21 cellular contexts compared by ENCODE assay signal in the genomic region with DNA sequence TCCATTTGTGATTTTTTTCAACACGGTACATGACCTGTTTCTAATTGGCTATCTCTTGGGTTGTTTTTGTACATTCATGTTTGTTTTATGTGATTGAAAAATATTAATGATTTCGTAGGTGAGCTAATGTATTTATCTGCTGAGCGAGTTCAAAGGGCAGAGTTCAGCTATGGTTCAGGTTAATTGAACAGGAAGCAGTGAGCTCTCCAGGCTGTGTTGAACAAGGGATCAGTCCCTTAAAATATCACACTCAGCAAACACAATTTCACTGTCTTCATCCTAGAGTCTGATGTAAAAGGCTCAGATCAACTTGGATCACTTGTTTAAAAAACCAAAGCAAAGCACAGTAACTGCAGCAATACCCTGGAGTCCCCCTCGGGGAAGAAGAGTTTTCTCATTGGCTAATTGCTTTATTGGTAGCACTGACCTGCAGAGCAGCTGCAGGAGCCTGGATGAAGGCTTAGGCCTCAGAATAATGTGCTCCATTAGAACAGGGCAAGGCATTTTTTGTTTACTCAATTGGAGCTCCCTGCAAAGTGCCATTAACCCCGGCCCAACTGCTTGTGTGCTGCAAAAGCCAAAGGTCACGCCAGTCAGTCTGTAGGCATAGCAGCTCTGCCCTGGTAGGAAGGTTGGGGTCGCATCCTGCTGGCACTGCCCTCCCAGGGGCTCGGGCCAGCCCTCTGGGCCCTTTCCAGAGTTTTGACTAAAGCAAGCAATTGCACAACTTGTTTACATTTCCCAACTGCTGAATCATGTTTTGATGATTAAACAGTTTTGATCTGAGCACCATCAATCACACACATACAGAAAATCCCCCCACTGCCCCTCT. TPM values are rescaled to one million over a fixed set of nuclear protein-coding genes. Genes with fewer than 3 reads are reported as not detected.
DNase-seq lines count a peak whose midpoint lies in the region; ATAC-seq, FAIRE-seq and TF ChIP-seq lines count a peak whose summit lies in the region.
"Had no signal": no experiment of that assay in that cellular context is flagged by ENCODE, and none has a peak within 500 bp of the region (broad histone marks: within the 10 kb centered on the region; RNA-seq: fewer than 3 reads in every experiment).

No MANE protein-coding gene starts in this region.

- peaks cover 0 to 2% of the 10 kb centered on the region in 2 donors for H3K36me3 ChIP-seq in small intestine (ENCODE audit: control insufficient read depth in 2 of 2, insufficient read depth in 2 of 2, low read length in 2 of 2)
- no peaks in the 10 kb centered on the region for H3K36me3 ChIP-seq in osteoblast (ENCODE audit: insufficient read depth, low read length)
- H3K36me3 ChIP-seq: breast epithelium, Peyer's patch, suprapubic skin had no signal

- ATAC-seq in GM19328 (IDR thresholded peaks at IDR 0.05; ENCODE audit: unreplicated experiment) (no peak), GM21528 (IDR thresholded peaks at IDR 0.05; ENCODE audit: low FRiP score, unreplicated experiment) (no peak)
- ATAC-seq: naive thymus-derived CD4-positive, alpha-beta T cell; stimulated activated effector memory CD8-positive, alpha-beta T cell treated with anti-CD3 and anti-CD28 coated beads, Interleukin-12 subunit alpha, Interleukin-12 subunit beta, amount 100 ng/mL, for 72 hours had no signal

- H2AFZ ChIP-seq in osteoblast (ENCODE audit: low read length) = no peak overlapping the region
- H2AFZ ChIP-seq: parathyroid adenoma had no signal

- no peak for FAIRE-seq in small intestine (lab: Jason Lieb, UNC)
- FAIRE-seq: endometrium had no signal

- DNase-seq in NCI-H2227 (lab: John Stamatoyannopoulos, UW; ENCODE audit: unreplicated experiment) (peak; percentile 34), NCI-H2227 treated with DMSO at 0.1 percent for 48 hours (lab: John Stamatoyannopoulos, UW) (no peak), NCI-H1105 treated with DMSO at 0.1 percent for 48 hours (lab: John Stamatoyannopoulos, UW) (peak; percentile 49), SHP77 treated with DMSO at 0.1 percent for 48 hours (lab: John Stamatoyannopoulos, UW) (peak; percentile 30), small intestine (peak; percentile 94), osteoblast (ENCODE audit: insufficient read length, low spot score, missing footprints) (no peak)
- DNase-seq: activated effector memory CD4-positive, alpha-beta T cell treated with Interleukin-2 at 50 U/mL for 16 hours; left cardiac atrium; naive thymus-derived CD4-positive, alpha-beta T cell; NCI-H2029; Peyer's patch; T-helper 2 cell had no signal

- H3K4me1 ChIP-seq in small intestine (ENCODE audit: control insufficient read depth in 2 of 2, insufficient read depth in 1 of 2, low read depth in 1 of 2, low read length in 1 of 2) (peaks cover 5 to 8% of the 10 kb centered on the region in 2 donors), osteoblast (ENCODE audit: insufficient read depth, low read length) (peaks cover 3% of the 10 kb centered on the region)
- H3K4me1 ChIP-seq: breast epithelium, parathyroid adenoma had no signal

- H4K20me1 ChIP-seq in osteoblast (ENCODE audit: insufficient read depth, low read length) = peaks cover 2% of the 10 kb centered on the region

- no peaks in the 10 kb centered on the region for H3K79me2 ChIP-seq in osteoblast (ENCODE audit: insufficient read depth, low read length)

- 7 to 29% (median 22%) methylated on average over 8 of the region's 8 CpGs for WGBS in small intestine, 3 donors

- H3K27ac ChIP-seq in small intestine (ENCODE audit: low read depth in 1 of 2, low read length in 1 of 2) (peak overlapping the region; percentile 46 to 79), osteoblast (ENCODE audit: low read depth, low read length) (no peak overlapping the region)
- H3K27ac ChIP-seq: breast epithelium, coronary artery, parathyroid adenoma, Peyer's patch, suprapubic skin, WERI-Rb-1 had no signal

- no peak overlapping the region for H3K4me2 ChIP-seq in osteoblast (ENCODE audit: insufficient read depth, low read length)

- H3K4me3 ChIP-seq in small intestine (ENCODE audit: low read depth in 1 of 2, low read length in 2 of 2) = peak overlapping the region in 1 of 2 donors; percentile 29
- no peak overlapping the region for H3K4me3 ChIP-seq in osteoblast (ENCODE audit: insufficient read depth, low read length)
- H3K4me3 ChIP-seq: breast epithelium, coronary artery, Peyer's patch, suprapubic skin had no signal

- TF ChIP-seq CTCF in osteoblast (IDR thresholded peaks at IDR 0.05; ENCODE audit: extremely low read depth, low read depth, low read length) = no peak

- H3K27me3 ChIP-seq in small intestine (ENCODE audit: control insufficient read depth in 2 of 2, insufficient read depth in 2 of 2, low read length in 2 of 2) = peaks cover 0 to 16% of the 10 kb centered on the region in 2 donors
- peaks cover 51% of the 10 kb centered on the region for H3K27me3 ChIP-seq in osteoblast (ENCODE audit: insufficient read depth, low read length)

- H3K9me3 ChIP-seq in small intestine (ENCODE audit: control insufficient read depth, low read depth) (no peaks in the 10 kb centered on the region), osteoblast (ENCODE audit: low read depth, low read length) (no peaks in the 10 kb centered on the region)
- H3K9me3 ChIP-seq: Peyer's patch, suprapubic skin had no signal

RNA-seq across cellular contexts. Expression of gene ONECUT2, which starts 10.5 kb away (rescaled TPM):
- 1 to 10 TPM; 6.5 to 9.2 (median 6.9) TPM for polyA plus RNA-seq in small intestine
- total RNA-seq in osteoblast = under 0.01 TPM in 1 of 2 replicates, not detected in the other
- total RNA-seq: naive thymus-derived CD4-positive, alpha-beta T cell had no signal
- polyA plus RNA-seq: naive thymus-derived CD4-positive, alpha-beta T cell had no signal

Comparison
In these comparisons a context has a peak if more than half of its experiments do, and no peak if none do; other contexts are left out.
1. DNase-seq: peak in NCI-H2227 (single experiment), NCI-H1105 treated with DMSO at 0.1 percent for 48 hours (single experiment), SHP77 treated with DMSO at 0.1 percent for 48 hours (single experiment) and small intestine (single experiment); none in NCI-H2227 treated with DMSO at 0.1 percent for 48 hours (single experiment) and osteoblast (single experiment).